ENCODE assay signal across 31 cellular contexts in genomic region chr1:83985048-83985447, GRCh38. TPM values are rescaled to one million over a fixed set of nuclear protein-coding genes. Genes with fewer than 3 reads are reported as not detected.
"Had no signal": no experiment of that assay in that cellular context is flagged by ENCODE, and none has a peak within 500 bp of the region (broad histone marks: within the 10 kb centered on the region; RNA-seq: fewer than 3 reads in every experiment).

No MANE protein-coding gene starts in this region.

- H3K9me3 ChIP-seq: colonic mucosa had no signal

- H3K4me1 ChIP-seq: colonic mucosa, esophagus squamous epithelium, gastroesophageal sphincter had no signal

- H3K36me3 ChIP-seq: colonic mucosa, esophagus squamous epithelium, gastroesophageal sphincter had no signal

- DNase-seq: activated B cell treated with CpG ODN at 0.5 μM for 24 hours; activated CD4-positive, alpha-beta memory T cell treated with anti-CD3 and anti-CD28 coated beads for 36 hours; activated CD4-positive, alpha-beta T cell treated with anti-CD3 and anti-CD28 coated beads, Interleukin-2, amount 10 ng/mL, durations not matched to agents 24 days and 14 days; activated CD8-positive, alpha-beta memory T cell treated with anti-CD3 and anti-CD28 coated beads, Interleukin-2, amount 10 ng/mL, durations not matched to agents 7 days and 5 days; activated CD8-positive, alpha-beta memory T cell treated with anti-CD3 and anti-CD28 coated beads, Interleukin-2, amount 50 U/mL, for 4 hours; activated CD8-positive, alpha-beta T cell treated with anti-CD3 and anti-CD28 coated beads, Interleukin-2, amount 10 ng/mL, durations not matched to agents 7 days and 5 days; activated effector memory CD4-positive, alpha-beta T cell treated with anti-CD3 and anti-CD28 coated beads, Interleukin-2, amount 50 U/mL, for 16 hours; activated naive CD4-positive, alpha-beta T cell; activated naive CD4-positive, alpha-beta T cell treated with anti-CD3 and anti-CD28 coated beads, Interleukin-2, amount 10 ng/mL, durations not matched to agents 7 days and 5 days; activated naive CD8-positive, alpha-beta T cell treated with anti-CD3 and anti-CD28 coated beads, Interleukin-2, amount 10 ng/mL, durations not matched to agents 7 days and 5 days; activated T-cell treated with anti-CD3 and anti-CD28 coated beads, Interleukin-2, amount 50 U/mL, for 1 hour; activated T-cell treated with anti-CD3 and anti-CD28 coated beads, Interleukin-2, amount 50 U/mL, for 48 hours; amniotic stem cell; anterior cingulate cortex; central memory CD4-positive, alpha-beta T cell; cerebellar nuclear complex; colonic mucosa; effector CD8-positive, alpha-beta T cell; esophagus squamous epithelium; foreskin melanocyte; T-helper 1 cell; T-helper 17 cell; T1000; WERI-Rb-1 had no signal

- ATAC-seq: activated CD4-positive, CD25-positive, alpha-beta regulatory T cell treated with anti-CD3 and anti-CD28 coated beads, Interleukin-2, amount 50 U/mL, for 24 hours; activated CD8-positive, alpha-beta memory T cell treated with anti-CD3 and anti-CD28 coated beads, Interleukin-2, amount 10 ng/mL, durations not matched to agents 7 days and 5 days; activated CD8-positive, alpha-beta T cell treated with anti-CD3 and anti-CD28 coated beads, Interleukin-2, amount 10 ng/mL, durations not matched to agents 7 days and 5 days; activated naive CD4-positive, alpha-beta T cell treated with anti-CD3 and anti-CD28 coated beads, Interleukin-2, amount 50 U/mL, for 72 hours; gastroesophageal sphincter; T-helper 17 cell had no signal

- H3K27me3 ChIP-seq: colonic mucosa, esophagus squamous epithelium, gastroesophageal sphincter had no signal

- H3K4me3 ChIP-seq: colonic mucosa, esophagus squamous epithelium, gastroesophageal sphincter had no signal

- FAIRE-seq: astrocyte, endometrium, endothelial cell of umbilical vein had no signal

- H3K27ac ChIP-seq: colonic mucosa, epithelial cell of prostate, esophagus squamous epithelium, gastroesophageal sphincter, WERI-Rb-1 had no signal

RNA-seq across cellular contexts. Expression of gene TTLL7, which starts 13.9 kb away (rescaled TPM):
- total RNA-seq: activated B cell treated with CpG ODN at 0.5 μM for 24 hours had no signal
